ENCODE assay signal across 27 cellular contexts in the genomic region with DNA sequence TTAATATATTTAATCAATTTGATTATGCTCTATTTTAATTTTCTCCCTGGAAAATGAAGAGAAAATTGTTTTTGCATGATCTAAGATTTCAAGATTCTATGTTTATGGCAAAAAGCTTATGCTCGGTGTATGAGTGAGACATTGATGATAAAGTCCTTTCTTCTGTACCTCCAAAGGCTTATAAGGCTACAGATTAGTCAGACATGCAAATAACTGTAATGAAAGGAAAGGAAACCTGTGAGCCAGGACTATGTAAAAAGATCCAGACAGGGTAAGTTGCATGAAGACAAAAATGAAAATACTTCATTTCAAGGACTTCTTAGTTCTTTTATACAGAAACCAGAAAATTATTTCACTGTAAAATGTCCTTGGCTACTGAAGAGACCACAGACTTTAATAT. TPM values are rescaled to one million over a fixed set of nuclear protein-coding genes. Genes with fewer than 3 reads are reported as not detected.
DNase-seq lines count a peak whose midpoint lies in the region; ATAC-seq, FAIRE-seq and TF ChIP-seq lines count a peak whose summit lies in the region.
"Had no signal": no experiment of that assay in that cellular context is flagged by ENCODE, and none has a peak within 500 bp of the region (broad histone marks: within the 10 kb centered on the region; RNA-seq: fewer than 3 reads in every experiment).

No MANE protein-coding gene starts in this region.

- no peaks in the 10 kb centered on the region for H3K27me3 ChIP-seq in fibroblast of lung (ENCODE audit: control insufficient read depth, insufficient read depth, low read length)
- H3K27me3 ChIP-seq: gastrocnemius medialis, sigmoid colon, thyroid gland had no signal

- DNase-seq in H54 (ENCODE audit: insufficient read length, low spot score) (no peak), SK-N-MC (ENCODE audit: low read depth, low spot score) (no peak), fibroblast of lung (ENCODE audit: low read depth in 2 of 2) (peak; percentile 4 to 79), non-pigmented ciliary epithelial cell (ENCODE audit: low read depth) (peak; percentile 34), left lobe of liver (ENCODE audit: low spot score) (no peak), NCI-H1092 treated with DMSO at 0.1 percent for 48 hours (lab: John Stamatoyannopoulos, UW) (no peak), sciatic nerve (ENCODE audit: low spot score) (no peak)
- no peak for DNase-seq in activated CD4-positive, alpha-beta T cell treated with anti-CD3 and anti-CD28 coated beads, Interleukin-2, amount 50 U/mL, for 4 hours
- DNase-seq: activated B cell treated with CpG ODN at 0.5 μM for 24 hours; activated CD4-positive, alpha-beta T cell treated with anti-CD3 and anti-CD28 coated beads, Interleukin-2, amount 50 U/mL, for 48 hours; activated CD8-positive, alpha-beta memory T cell treated with anti-CD3 and anti-CD28 coated beads, Interleukin-2, amount 50 U/mL, for 48 hours; gastrocnemius medialis; HFFc6; KBM-7; lower lobe of right lung; NCI-H2171 treated with DMSO at 0.1 percent for 48 hours; NCI-H526; posterior cingulate gyrus; sigmoid colon; stimulated activated CD4-positive, alpha-beta T cell treated with anti-CD3 and anti-CD28 coated beads, Interleukin-15, amount 100 ng/mL, for 24 hours; stimulated activated naive CD8-positive, alpha-beta T cell treated with anti-CD3 and anti-CD28 coated beads, Interleukin-15, amount 100 ng/mL, for 72 hours; T-helper 9 cell; thyroid gland had no signal

- no peaks in the 10 kb centered on the region for H4K20me1 ChIP-seq in fibroblast of lung (ENCODE audit: control insufficient read depth, extremely low read depth, insufficient read depth, low read length)

- H3K4me2 ChIP-seq in fibroblast of lung (ENCODE audit: extremely low read depth, insufficient read depth, low read length): no peak overlapping the region

- H3K4me1 ChIP-seq in fibroblast of lung (ENCODE audit: control insufficient read depth, extremely low read depth, insufficient read depth, low read length): no peaks in the 10 kb centered on the region
- H3K4me1 ChIP-seq: gastrocnemius medialis, lower lobe of right lung, sigmoid colon, thyroid gland had no signal

- H2AFZ ChIP-seq in fibroblast of lung (ENCODE audit: low read length): no peak overlapping the region

- no peak for TF ChIP-seq CTCF in fibroblast of lung (conservative IDR thresholded peaks at IDR 0.05 in 1 of 2, IDR thresholded peaks at IDR 0.05 in 1 of 2; ENCODE audit: low read depth in 1 of 2, low read length in 2 of 2)

- H3K27ac ChIP-seq in SK-N-MC: peak overlapping the region; percentile 22; the same call in 1 of the 2 replicates
- no peak overlapping the region for H3K27ac ChIP-seq in fibroblast of lung (ENCODE audit: insufficient read depth, low read length)
- H3K27ac ChIP-seq: epithelial cell of prostate, gastrocnemius medialis, lower lobe of right lung, sigmoid colon, thyroid gland had no signal

- H3K9me3 ChIP-seq in SK-N-MC (ENCODE audit: low read depth, low read length): peaks cover 2% of the 10 kb centered on the region; the same call in 1 of the 2 replicates
- no peaks in the 10 kb centered on the region for H3K9me3 ChIP-seq in fibroblast of lung (ENCODE audit: control insufficient read depth, insufficient read depth, low read depth, low read length)
- H3K9me3 ChIP-seq: gastrocnemius medialis, lower lobe of right lung, sigmoid colon, thyroid gland had no signal

- H3K79me2 ChIP-seq in fibroblast of lung (ENCODE audit: control insufficient read depth, insufficient read depth, low read length): no peaks in the 10 kb centered on the region

- ATAC-seq in left lobe of liver: no peak
- no peak for ATAC-seq in sciatic nerve
- ATAC-seq: activated naive CD4-positive, alpha-beta T cell treated with anti-CD3 and anti-CD28 coated beads, Interleukin-2, amount 50 U/mL, for 72 hours; gastrocnemius medialis; lower lobe of right lung; stimulated activated naive CD8-positive, alpha-beta T cell treated with anti-CD3 and anti-CD28 coated beads, Interleukin-15, amount 100 ng/mL, for 72 hours had no signal

- peak; percentile 71 for FAIRE-seq in H54 (lab: Jason Lieb, UNC)
- FAIRE-seq: islet of Langerhans had no signal

- H3K4me3 ChIP-seq in SK-N-MC (peak overlapping the region; percentile 8; the same call in 1 of the 2 replicates), fibroblast of lung (replicated peaks in 1 of 4; ENCODE audit: control extremely low read depth in 1 of 4, insufficient read depth in 1 of 4, low read depth in 3 of 4, low read length in 4 of 4) (no peak overlapping the region)
- H3K4me3 ChIP-seq: gastrocnemius medialis, lower lobe of right lung, sigmoid colon, thyroid gland had no signal

- intact Hi-C loops in sciatic nerve (cut with DNase I): no loop called here

- H3K36me3 ChIP-seq in SK-N-MC (ENCODE audit: insufficient read depth, low read length): no peaks in the 10 kb centered on the region
- no peaks in the 10 kb centered on the region for H3K36me3 ChIP-seq in fibroblast of lung (ENCODE audit: control insufficient read depth, insufficient read depth, low read length)
- H3K36me3 ChIP-seq: gastrocnemius medialis, lower lobe of right lung, sigmoid colon, thyroid gland had no signal

- H3K9ac ChIP-seq in SK-N-MC (ENCODE audit: insufficient read length) (no peak overlapping the region), fibroblast of lung (ENCODE audit: insufficient read depth, low read length) (no peak overlapping the region)

- no peak for TF ChIP-seq POLR2A in H54 (IDR thresholded peaks at IDR 0.05; ENCODE audit: low read depth, low read length)

RNA-seq across cellular contexts. Expression of gene EDIL3, which starts 52.2 kb away (rescaled TPM):
- total RNA-seq in fibroblast of lung: 9.2 and 12.1 TPM in 2 replicates
- 8.1 and 149 TPM in 2 replicates for polyA plus RNA-seq in fibroblast of lung
- polyA plus RNA-seq in fibroblast of lung (2012): 4.2 and 79.8 TPM in 2 replicates
- polyA minus RNA-seq in fibroblast of lung (ENCODE audit: low replicate concordance): 6.0 and 16.3 TPM in 2 replicates
- total RNA-seq in left lobe of liver: 0.20 TPM
- total RNA-seq in sciatic nerve: 29.4 TPM
- total RNA-seq: activated B cell treated with CpG ODN at 0.5 μM for 24 hours; activated naive CD4-positive, alpha-beta T cell treated with anti-CD3 and anti-CD28 coated beads, Interleukin-2, amount 50 U/mL, for 72 hours; activated T-helper 2 cell treated with anti-CD3 and anti-CD28 coated beads, Interferon-gamma antibody, Interleukin-2, Interleukin-4, amounts not matched to agents 10 μg/mL and 5 μg/mL and 100 μg/mL, durations not matched to agents 14 hours and 24 hours and 36 hours had no signal

Comparison
In these comparisons a context has a peak if more than half of its experiments do, and no peak if none do; other contexts are left out.
1. DNase-seq: peak in fibroblast of lung (2 of 2) and non-pigmented ciliary epithelial cell (single experiment); none in H54 (single experiment), SK-N-MC (single experiment), left lobe of liver (single experiment), activated CD4-positive, alpha-beta T cell treated with anti-CD3 and anti-CD28 coated beads, Interleukin-2, amount 50 U/mL, for 4 hours (0 of 2), NCI-H1092 treated with DMSO at 0.1 percent for 48 hours (single experiment) and sciatic nerve (single experiment).